Comparison of ENCODE assay signal across 1 cellular context in genomic region chr5:139273572-139274264, GRCh38.
TF ChIP-seq lines count a peak whose summit lies in the region.

No MANE protein-coding gene starts in this region.

TF ChIP-seq in K562, 482 proteins besides CTCF, POLR2A, EP300 and RAD21 (continued from another document and continues in another):
- peak; percentile 71 for TF ChIP-seq PRDM10 (IDR thresholded peaks at IDR 0.05; ENCODE audit: partially characterized antibody)
- TF ChIP-seq BRD4 (IDR thresholded peaks at IDR 0.05), result 0 out of 2 replicates have a peak, but pooled peaks have one; percentile 34
- peak; percentile 79 for TF ChIP-seq RBM39 (optimal IDR thresholded peaks at IDR 0.05; ENCODE audit: low read depth, low read length)
- TF ChIP-seq SP2 (IDR thresholded peaks at IDR 0.05; ENCODE audit: extremely low read depth, low read depth, low read length, poor library complexity, severe bottlenecking), result no peak
- no peak for TF ChIP-seq NR1H2 (CRISPR knock-in tag; IDR thresholded peaks at IDR 0.05)
- TF ChIP-seq ZBTB12 (CRISPR knock-in tag; IDR thresholded peaks at IDR 0.05), result no peak
- TF ChIP-seq ZNF239 (CRISPR knock-in tag; IDR thresholded peaks at IDR 0.05), result no peak
- no peak for TF ChIP-seq NCOA4 (IDR thresholded peaks at IDR 0.05; ENCODE audit: partially characterized antibody)
- no peak for TF ChIP-seq ZSCAN29 (IDR thresholded peaks at IDR 0.05)
- TF ChIP-seq HDAC3 (IDR thresholded peaks at IDR 0.05; ENCODE audit: borderline replicate concordance, partially characterized antibody), result peak; percentile 37
- no peak for TF ChIP-seq ZNF584 (CRISPR knock-in tag; IDR thresholded peaks at IDR 0.05; ENCODE audit: low read depth)
- no peak for TF ChIP-seq ZNF311 (CRISPR knock-in tag; IDR thresholded peaks at IDR 0.05)
- no peak for TF ChIP-seq NUFIP1 (IDR thresholded peaks at IDR 0.05; ENCODE audit: partially characterized antibody)
- TF ChIP-seq ZNF431 (CRISPR knock-in tag; IDR thresholded peaks at IDR 0.05), result 0 out of 2 replicates have a peak, but pooled peaks have one; percentile 27
- TF ChIP-seq CEBPB (tag; IDR thresholded peaks at IDR 0.05), result no peak
- TF ChIP-seq CBFA2T2 (conservative IDR thresholded peaks at IDR 0.05), result no peak; the same call in 1 of the 2 replicates
- TF ChIP-seq ZFX (CRISPR knock-in tag; IDR thresholded peaks at IDR 0.05), result peak; percentile 81
- TF ChIP-seq COPS2 (conservative IDR thresholded peaks at IDR 0.05), result no peak
- TF ChIP-seq PCBP1 (IDR thresholded peaks at IDR 0.05; ENCODE audit: low read depth, low read length, poor library complexity, severe bottlenecking), result no peak
- TF ChIP-seq RB1 (IDR thresholded peaks at IDR 0.05; ENCODE audit: low read depth), result peak; percentile 46; the same call in 1 of the 2 replicates
- no peak for TF ChIP-seq SMAD3 (CRISPR knock-in tag; conservative IDR thresholded peaks at IDR 0.05)
- peak; percentile 88; the same call in 1 of the 2 replicates for TF ChIP-seq ETS1 (conservative IDR thresholded peaks at IDR 0.05; ENCODE audit: control insufficient read depth, low read depth, low read length)
- TF ChIP-seq POLR2AphosphoS2 (IDR thresholded peaks at IDR 0.05; ENCODE audit: low read length), result no peak; the same call in 1 of the 2 replicates
- 0 out of 2 replicates have a peak, but pooled peaks have one; percentile 43 for TF ChIP-seq KLF1 (tag; IDR thresholded peaks at IDR 0.05)
- TF ChIP-seq SREBF1 (IDR thresholded peaks at IDR 0.05; ENCODE audit: borderline replicate concordance, low read depth, low read length), result no peak
- TF ChIP-seq OTX1 (CRISPR knock-in tag; IDR thresholded peaks at IDR 0.05), result no peak
- TF ChIP-seq SMARCE1 (IDR thresholded peaks at IDR 0.05), result peak; percentile 68
- no peak; a peak in 1 of 4 replicates for TF ChIP-seq UBTF (IDR thresholded peaks at IDR 0.05; ENCODE audit: borderline replicate concordance in 1 of 2, low read depth in 2 of 2, low read length in 2 of 2)
- no peak for TF ChIP-seq ZNF699 (CRISPR knock-in tag; IDR thresholded peaks at IDR 0.05; ENCODE audit: insufficient replicate concordance)
- TF ChIP-seq TSC22D4 (tag; IDR thresholded peaks at IDR 0.05), result no peak
- TF ChIP-seq ZNF830 (CRISPR knock-in tag; IDR thresholded peaks at IDR 0.05), result no peak
- no peak for TF ChIP-seq SIN3B (IDR thresholded peaks at IDR 0.05; ENCODE audit: low read depth)
- TF ChIP-seq POLR2H (tag; IDR thresholded peaks at IDR 0.05; ENCODE audit: low read depth), result peak; percentile 82
- TF ChIP-seq ZBTB33 (CRISPR knock-in tag; IDR thresholded peaks at IDR 0.05), result no peak; the same call in 1 of the 2 replicates
- TF ChIP-seq NR4A1 (CRISPR knock-in tag; IDR thresholded peaks at IDR 0.05), result no peak
- TF ChIP-seq NR4A1 (tag; IDR thresholded peaks at IDR 0.05), result no peak
- no peak for TF ChIP-seq SMARCA5 (IDR thresholded peaks at IDR 0.05)
- peak; percentile 8 for TF ChIP-seq SMAD4 (CRISPR knock-in tag; conservative IDR thresholded peaks at IDR 0.05)
- peak; percentile 83 for TF ChIP-seq TAF9B (IDR thresholded peaks at IDR 0.05; ENCODE audit: partially characterized antibody)
- no peak for TF ChIP-seq HMG20B (CRISPR knock-in tag; IDR thresholded peaks at IDR 0.05)
- peak; percentile 99 for TF ChIP-seq ZNF384 (IDR thresholded peaks at IDR 0.05; ENCODE audit: low read depth, low read length)
- TF ChIP-seq DEAF1 (CRISPR knock-in tag; IDR thresholded peaks at IDR 0.05), result no peak
- TF ChIP-seq NFXL1 (CRISPR knock-in tag; IDR thresholded peaks at IDR 0.05), result no peak
- no peak for TF ChIP-seq BCL6 (CRISPR knock-in tag; IDR thresholded peaks at IDR 0.05)
- no peak for TF ChIP-seq TCF7L2 (IDR thresholded peaks at IDR 0.05; ENCODE audit: low read depth, low read length)
- no peak for TF ChIP-seq ZNF695 (CRISPR knock-in tag; IDR thresholded peaks at IDR 0.05)
- no peak for TF ChIP-seq NFRKB (IDR thresholded peaks at IDR 0.05; ENCODE audit: low read depth)
- TF ChIP-seq ZNF24 (IDR thresholded peaks at IDR 0.05), result peak; percentile 58; the same call in 1 of the 2 replicates
- TF ChIP-seq THRA (IDR thresholded peaks at IDR 0.05), result peak; percentile 79
- peak; percentile 57; the same call in 1 of the 2 replicates for TF ChIP-seq MTA1 (IDR thresholded peaks at IDR 0.05; ENCODE audit: borderline replicate concordance)
- peak; percentile 95 for TF ChIP-seq BHLHE40 (IDR thresholded peaks at IDR 0.05; ENCODE audit: low read length)
- no peak for TF ChIP-seq E2F1 (CRISPR knock-in tag; IDR thresholded peaks at IDR 0.05)
- TF ChIP-seq ARHGAP35 (IDR thresholded peaks at IDR 0.05; ENCODE audit: partially characterized antibody), result no peak
